Comparison of ENCODE assay signal across 8 cellular contexts in the genomic region with DNA sequence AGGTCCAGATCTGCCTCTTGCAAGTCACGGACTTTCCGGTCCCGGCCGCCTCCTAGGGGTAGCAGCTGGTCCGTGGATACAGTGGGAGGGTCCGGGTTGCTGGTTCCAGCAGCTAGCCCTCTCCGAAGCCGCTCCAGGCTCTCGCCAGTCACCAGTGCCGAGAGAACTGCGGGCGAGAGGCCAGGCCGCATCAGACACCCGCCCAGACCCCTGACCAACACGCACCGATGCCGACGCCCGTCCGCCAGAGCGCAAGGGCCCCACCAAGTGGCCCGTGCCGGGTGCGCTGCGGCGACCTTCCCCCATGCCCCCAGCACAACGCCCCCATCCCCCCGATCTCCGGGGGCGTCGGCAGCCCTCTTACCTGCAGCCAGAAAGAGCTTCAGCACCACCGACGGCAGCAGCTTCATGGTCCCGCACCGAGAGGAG. TPM values are rescaled to one million over a fixed set of nuclear protein-coding genes. Genes with fewer than 3 reads are reported as not detected.
DNase-seq lines count a peak whose midpoint lies in the region; ATAC-seq and TF ChIP-seq lines count a peak whose summit lies in the region.

No MANE protein-coding gene starts in this region.

- H2AFZ ChIP-seq in ACC112 (ENCODE audit: low read length, unreplicated experiment) (peak overlapping the region; percentile 62), SU-DHL-6 (ENCODE audit: low read depth, low read length, severe bottlenecking) (peak overlapping the region; percentile 88)

- H3K9ac ChIP-seq in SU-DHL-6 (ENCODE audit: low read length): peak overlapping the region; percentile 34; the same call in 1 of the 2 replicates

- H3K9me2 ChIP-seq in SU-DHL-6 (replicated peaks; ENCODE audit: insufficient read depth, low read length): no peaks in the 10 kb centered on the region

- H3K79me2 ChIP-seq in ACC112 (ENCODE audit: control insufficient read depth, insufficient read depth, low read length, unreplicated experiment) (no peaks in the 10 kb centered on the region), SU-DHL-6 (ENCODE audit: insufficient read depth, low read length) (no peaks in the 10 kb centered on the region)

- DNase-seq in GM13977 (ENCODE audit: low spot score) (no peak), epithelial cell of prostate (ENCODE audit: low read depth, low spot score) (no peak), midbrain (lab: John Stamatoyannopoulos, UW) (peak; percentile 65), upper lobe of right lung (peak; percentile 85), NCI-H1436 (lab: John Stamatoyannopoulos, UW) (no peak)

- H3K4me3 ChIP-seq in ACC112 (ENCODE audit: low read depth, low read length) (peak overlapping the region; percentile 93), SU-DHL-6 (ENCODE audit: insufficient read depth, low read length, poor library complexity, severe bottlenecking) (peak overlapping the region; percentile 34), upper lobe of right lung (peak overlapping the region; percentile 90)

- intact Hi-C loops in upper lobe of right lung (cut with DNase I): loop anchor here (5.0 kb wide), 1 partner anchor 104 kb away; no protein-coding TSS in a partner anchor

- H3K4me1 ChIP-seq in ACC112 (ENCODE audit: control insufficient read depth, insufficient read depth, low read length, unreplicated experiment) (peaks cover 10% of the 10 kb centered on the region), upper lobe of right lung (peaks cover 48% of the 10 kb centered on the region)

- H3K27ac ChIP-seq in ACC112 (ENCODE audit: low read depth, low read length): 0 out of 2 replicates have a peak overlapping the region, but pooled peaks have one; percentile 20
- no peak overlapping the region for H3K27ac ChIP-seq in SU-DHL-6 (ENCODE audit: low read depth, low read length)
- H3K27ac ChIP-seq in epithelial cell of prostate: peak overlapping the region; percentile 96
- H3K27ac ChIP-seq in upper lobe of right lung: peak overlapping the region; percentile 82

- in situ Hi-C loops in GM13977 (cut with MboI; ENCODE audit: low pct_unique_long_range_greater_than_20kb, low sequenced_read_pairs, unreplicated experiment): no loop called here

- H3K27me3 ChIP-seq in ACC112 (ENCODE audit: insufficient read depth, low read length) (no peaks in the 10 kb centered on the region), SU-DHL-6 (ENCODE audit: low read length) (no peaks in the 10 kb centered on the region), upper lobe of right lung (no peaks in the 10 kb centered on the region)

- H3K9me3 ChIP-seq in SU-DHL-6 (ENCODE audit: insufficient read depth, low read length) (no peaks in the 10 kb centered on the region), upper lobe of right lung (no peaks in the 10 kb centered on the region)

- ATAC-seq in HG03175 (IDR thresholded peaks at IDR 0.05; ENCODE audit: unreplicated experiment) (peak; percentile 24), upper lobe of right lung (peak; percentile 62)

- peak; percentile 32 for TF ChIP-seq CTCF in GM13977 (IDR thresholded peaks at IDR 0.05; ENCODE audit: extremely low read depth, insufficient read depth, missing control alignments)
- no peak for TF ChIP-seq CTCF in SU-DHL-6 (IDR thresholded peaks at IDR 0.05; ENCODE audit: insufficient read depth, low read length, poor library complexity, severe bottlenecking)
- TF ChIP-seq CTCF in upper lobe of right lung (IDR thresholded peaks at IDR 0.05): peak; percentile 43

- H3F3A ChIP-seq in SU-DHL-6 (ENCODE audit: insufficient read depth): no peaks in the 10 kb centered on the region

- no peaks in the 10 kb centered on the region for H3K36me3 ChIP-seq in ACC112 (ENCODE audit: insufficient read depth, low read length)
- H3K36me3 ChIP-seq in SU-DHL-6 (ENCODE audit: low read length): no peaks in the 10 kb centered on the region
- no peaks in the 10 kb centered on the region for H3K36me3 ChIP-seq in upper lobe of right lung

- H4K20me1 ChIP-seq in SU-DHL-6 (ENCODE audit: low read depth, low read length): no peaks in the 10 kb centered on the region

- H3K4me2 ChIP-seq in SU-DHL-6 (ENCODE audit: low read depth, low read length, poor library complexity, severe bottlenecking): peak overlapping the region; percentile 77

RNA-seq across cellular contexts. Expression of gene HBEGF, which starts 0.5 kb away (rescaled TPM):
- total RNA-seq in upper lobe of right lung: 44.3 TPM

RNA-seq across cellular contexts. Expression of gene SLC4A9, which starts 14.1 kb away (rescaled TPM):
- total RNA-seq in upper lobe of right lung: 0.23 TPM

RNA-seq across cellular contexts. Expression of gene PFDN1, which starts 43.0 kb away (rescaled TPM):
- 54.0 TPM for total RNA-seq in upper lobe of right lung

RNA-seq across cellular contexts. Expression of gene ANKHD1, which starts 55.7 kb away (rescaled TPM):
- 120 TPM for total RNA-seq in upper lobe of right lung

Comparison
In these comparisons a context has a peak if more than half of its experiments do, and no peak if none do; other contexts are left out.
1. H3K4me3 ChIP-seq: peak in every context shown above with its lines; median percentile 93 in ACC112; 90 in upper lobe of right lung; 34 in SU-DHL-6.
2. DNase-seq: peak in midbrain (single experiment) and upper lobe of right lung (single experiment); none in GM13977 (single experiment), epithelial cell of prostate (single experiment) and NCI-H1436 (single experiment).